Comparison of ENCODE assay signal across 19 cellular contexts in the genomic region with DNA sequence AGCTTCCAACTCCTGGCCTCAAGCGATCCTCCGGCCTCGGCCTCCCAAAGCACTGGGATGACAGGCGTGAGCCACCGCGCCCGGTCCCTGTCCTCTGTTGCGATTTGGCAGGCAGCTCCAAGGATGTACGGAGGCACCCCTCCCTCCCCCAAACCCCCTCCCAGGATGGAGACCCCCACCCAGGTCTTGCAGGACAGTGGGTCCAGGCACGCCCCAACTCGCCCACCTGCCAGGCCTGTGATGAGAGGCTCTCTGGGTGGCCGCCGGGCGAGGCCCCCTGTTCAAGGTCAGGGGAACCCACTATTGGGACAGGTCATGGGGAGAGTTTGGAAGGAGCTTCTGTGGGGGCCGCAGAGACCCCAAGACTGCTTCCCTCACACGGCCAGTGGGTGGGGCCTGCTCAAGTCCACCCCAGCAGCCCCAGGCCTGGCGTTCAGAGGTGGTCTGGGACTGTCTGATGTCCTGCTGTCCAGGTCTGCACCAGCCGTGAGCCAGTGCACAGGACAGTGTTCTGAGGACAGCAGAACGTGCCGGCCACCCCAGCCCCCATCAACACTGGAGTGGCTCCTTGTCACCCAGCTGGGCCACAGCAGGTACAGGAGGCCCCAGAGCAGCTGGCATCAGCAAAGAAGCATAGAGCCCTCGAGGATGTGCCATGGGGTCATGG. TPM values are rescaled to one million over a fixed set of nuclear protein-coding genes. Genes with fewer than 3 reads are reported as not detected.
DNase-seq lines count a peak whose midpoint lies in the region; ATAC-seq and TF ChIP-seq lines count a peak whose summit lies in the region.
"Had no signal": no experiment of that assay in that cellular context is flagged by ENCODE, and none has a peak within 500 bp of the region (broad histone marks: within the 10 kb centered on the region; RNA-seq: fewer than 3 reads in every experiment).

No MANE protein-coding gene starts in this region.

- no peak for TF ChIP-seq CTCF in CD14-positive monocyte (IDR thresholded peaks at IDR 0.05)

- intact Hi-C loops in CD14-positive monocyte (cut with micrococcal nuclease): no loop called here

- H3K27me3 ChIP-seq in neuronal stem cell (ENCODE audit: control insufficient read depth in 3 of 3, insufficient read depth in 3 of 3, low read depth in 1 of 3, low read length in 3 of 3) (peaks cover 15 to 42% (median 29%) of the 10 kb centered on the region in 3 experiments), Karpas-422 (ENCODE audit: low read length) (no peaks in the 10 kb centered on the region)

- no peak for ATAC-seq in HG02588 (IDR thresholded peaks at IDR 0.05; ENCODE audit: unreplicated experiment)
- ATAC-seq: esophagus mucosa had no signal

- H3K9me2 ChIP-seq in Karpas-422 (replicated peaks; ENCODE audit: insufficient read depth, low read length): no peaks in the 10 kb centered on the region

- DNase-seq in CD14-positive monocyte (ENCODE audit: low spot score): peak; percentile 45
- DNase-seq in D341Med (ENCODE audit: low spot score): peak; percentile 30
- DNase-seq in neuronal stem cell (ENCODE audit: low spot score): no peak
- no peak for DNase-seq in activated CD8-positive, alpha-beta memory T cell treated with anti-CD3 and anti-CD28 coated beads, Interleukin-2, amount 50 U/mL, for 48 hours
- DNase-seq in Karpas-422: no peak
- DNase-seq: activated CD4-positive, alpha-beta T cell treated with anti-CD3 and anti-CD28 coated beads, Interleukin-2, amount 50 U/mL, for 1 hour; cortex of kidney; DND-41; HFFc6; NCI-H1930; NCI-H510A; occipital lobe; stimulated activated CD4-positive, alpha-beta T cell treated with anti-CD3 and anti-CD28 coated beads, Interleukin-4, amount 100 ng/mL, for 1 hour had no signal

- H3K14ac ChIP-seq in neuronal stem cell (ENCODE audit: low read length): no peak overlapping the region

- H3K4ac ChIP-seq in neuronal stem cell (ENCODE audit: low read length): no peak overlapping the region

- H2AFZ ChIP-seq in neuronal stem cell (ENCODE audit: low read length): no peak overlapping the region
- H2AFZ ChIP-seq in Karpas-422 (ENCODE audit: low read length): no peak overlapping the region

- peak overlapping the region; percentile 46 for H2AK5ac ChIP-seq in neuronal stem cell (ENCODE audit: low read depth, low read length)

- H3K4me2 ChIP-seq in neuronal stem cell (ENCODE audit: insufficient read depth, low read length, poor library complexity, severe bottlenecking): no peak overlapping the region
- no peak overlapping the region for H3K4me2 ChIP-seq in Karpas-422 (ENCODE audit: low read depth, low read length, poor library complexity, severe bottlenecking)

- H3K9ac ChIP-seq in neuronal stem cell (ENCODE audit: low read depth, low read length, poor library complexity): no peak overlapping the region
- no peak overlapping the region for H3K9ac ChIP-seq in Karpas-422 (ENCODE audit: low read length)

- H3K18ac ChIP-seq in neuronal stem cell (ENCODE audit: low read length): peak overlapping the region; percentile 57

- H3K4me3 ChIP-seq in neuronal stem cell (ENCODE audit: low read length in 2 of 2) (no peak overlapping the region), Karpas-422 (ENCODE audit: low read length) (no peak overlapping the region)
- H3K4me3 ChIP-seq: tibial artery had no signal

- H3K79me2 ChIP-seq in Karpas-422 (ENCODE audit: low read length): no peaks in the 10 kb centered on the region

- H4K91ac ChIP-seq in neuronal stem cell (ENCODE audit: low read depth, low read length, poor library complexity): no peak overlapping the region

- no peak overlapping the region for H2BK12ac ChIP-seq in neuronal stem cell (ENCODE audit: low read length)

- H3K27me3 Mint-ChIP-seq in CD14-positive monocyte (ENCODE audit: low read depth in 3 of 3): peaks cover 0 to 4% (median 1%) of the 10 kb centered on the region in 3 donors

- peak overlapping the region in 5 of 7 donors; percentile 40 to 85 (median 76) for H3K27ac Mint-ChIP-seq in CD14-positive monocyte
- H3K27ac Mint-ChIP-seq: HFFc6, IgD-negative memory B cell had no signal

- H4K8ac ChIP-seq in neuronal stem cell (ENCODE audit: low read depth, low read length): no peak overlapping the region

- peaks cover 25 to 54% of the 10 kb centered on the region in 2 donors for H3K36me3 Mint-ChIP-seq in CD14-positive monocyte

- H3K9me3 ChIP-seq in neuronal stem cell (replicated peaks in 1 of 2; ENCODE audit: control insufficient read depth in 2 of 2, insufficient read depth in 1 of 2, low read depth in 1 of 2, low read length in 2 of 2) (peaks cover 0 to 2% of the 10 kb centered on the region in 2 donors), Karpas-422 (ENCODE audit: low read length) (no peaks in the 10 kb centered on the region)
- H3K9me3 ChIP-seq: tibial artery had no signal

- no peaks in the 10 kb centered on the region for H3K36me3 ChIP-seq in neuronal stem cell (replicated peaks in 1 of 2; ENCODE audit: control insufficient read depth in 2 of 2, insufficient read depth in 2 of 2, low read length in 2 of 2)
- no peaks in the 10 kb centered on the region for H3K36me3 ChIP-seq in Karpas-422 (ENCODE audit: insufficient read depth, low read length)
- H3K36me3 ChIP-seq: tibial artery had no signal

- H3K23ac ChIP-seq in neuronal stem cell (ENCODE audit: low read depth, low read length, poor library complexity): peak overlapping the region; percentile 55

- H3K79me1 ChIP-seq in neuronal stem cell (ENCODE audit: low read depth, low read length): no peaks in the 10 kb centered on the region

- H2BK5ac ChIP-seq in neuronal stem cell (ENCODE audit: low read length): no peak overlapping the region

- no peaks in the 10 kb centered on the region for H3K9me3 Mint-ChIP-seq in CD14-positive monocyte
- H3K9me3 Mint-ChIP-seq: HFFc6, IgD-negative memory B cell had no signal

- no peak overlapping the region for H2BK120ac ChIP-seq in neuronal stem cell (ENCODE audit: low read depth, low read length)

- H4K20me1 ChIP-seq in Karpas-422 (ENCODE audit: insufficient read depth, low read depth, low read length): no peaks in the 10 kb centered on the region

- H3K4me1 ChIP-seq in neuronal stem cell (ENCODE audit: control insufficient read depth in 2 of 2, insufficient read depth in 1 of 2, low read depth in 1 of 2, low read length in 2 of 2) (peaks cover 0 to 8% of the 10 kb centered on the region in 2 donors), Karpas-422 (ENCODE audit: low read length) (peaks cover 7% of the 10 kb centered on the region)

- WGBS in neuronal stem cell (ENCODE audit: extremely low coverage in 2 of 2, insufficient read length in 2 of 2, insufficient replicate concordance in 1 of 2), 2 donors: no CpG with 5 or more reads among the region's 21 CpGs

- H3K4me1 Mint-ChIP-seq in CD14-positive monocyte: peaks cover 56% of the 10 kb centered on the region

- H3K27ac ChIP-seq in cingulate gyrus (ENCODE audit: low read depth, low read length) (peak overlapping the region; percentile 83), neuronal stem cell (replicated peaks; ENCODE audit: low read length) (no peak overlapping the region), Karpas-422 (ENCODE audit: low read length) (no peak overlapping the region)
- H3K27ac ChIP-seq: C4-2B, tibial artery had no signal

- H2BK15ac ChIP-seq in neuronal stem cell (ENCODE audit: low read length): no peak overlapping the region

- H3K4me3 Mint-ChIP-seq in CD14-positive monocyte: peak overlapping the region; percentile 30 to 39
- H3K4me3 Mint-ChIP-seq: HFFc6 had no signal

RNA-seq across cellular contexts. Expression of gene ADAP1, which starts 2.5 kb away (rescaled TPM):
- polyA plus RNA-seq in CD14-positive monocyte: 10 to 100 TPM; 49.1 to 72.2 TPM
- polyA plus RNA-seq in neuronal stem cell (2013, experiment 1 of 2): 0.50 TPM
- polyA plus RNA-seq in neuronal stem cell (2013, experiment 2 of 2): 0.48 TPM
- total RNA-seq in Karpas-422 (2014; rRNA removed; shearing (Covaris generic); ENCODE audit: low replicate concordance): not detected in 2 replicates

RNA-seq across cellular contexts. Expression of gene COX19, which starts 23.3 kb away (rescaled TPM):
- 1 to 10 TPM; 7.4 to 7.6 TPM for polyA plus RNA-seq in CD14-positive monocyte
- polyA plus RNA-seq in neuronal stem cell (2013, experiment 1 of 2): 8.7 TPM
- 8.9 TPM for polyA plus RNA-seq in neuronal stem cell (2013, experiment 2 of 2)
- 14.5 and 20.5 TPM in 2 replicates for total RNA-seq in Karpas-422 (2014; rRNA removed; shearing (Covaris generic); ENCODE audit: low replicate concordance)

RNA-seq across cellular contexts. Expression of gene CYP2W1, which starts 31.0 kb away (rescaled TPM):
- polyA plus RNA-seq in CD14-positive monocyte: not detected
- polyA plus RNA-seq in neuronal stem cell (2013, experiment 1 of 2): not detected
- polyA plus RNA-seq in neuronal stem cell (2013, experiment 2 of 2): not detected
- total RNA-seq in Karpas-422 (2014; rRNA removed; shearing (Covaris generic); ENCODE audit: low replicate concordance): not detected in 2 replicates
- total RNA-seq: occipital lobe had no signal
- polyA plus RNA-seq: IgD-negative memory B cell had no signal

Comparison
In these comparisons a context has a peak if more than half of its experiments do, and no peak if none do; other contexts are left out.
1. DNase-seq: peak in CD14-positive monocyte (single experiment) and D341Med (single experiment); none in neuronal stem cell (single experiment), activated CD8-positive, alpha-beta memory T cell treated with anti-CD3 and anti-CD28 coated beads, Interleukin-2, amount 50 U/mL, for 48 hours (single experiment) and Karpas-422 (single experiment).